Comparison of ENCODE assay signal across 16 cellular contexts in genomic region chr1:83086986-83087512, GRCh38.
DNase-seq lines count a peak whose midpoint lies in the region; ATAC-seq and TF ChIP-seq lines count a peak whose summit lies in the region.
"Had no signal": no experiment of that assay in that cellular context is flagged by ENCODE, and none has a peak within 500 bp of the region (broad histone marks: within the 10 kb centered on the region; RNA-seq: fewer than 3 reads in every experiment).

No MANE protein-coding gene starts in this region.

- H3F3A ChIP-seq in PC-3 (ENCODE audit: low read length, unreplicated experiment), result no peaks in the 10 kb centered on the region

- POLR2A ChIA-PET in PC-3 (lab: Charles Lee; ENCODE audit: unreplicated experiment), result no interaction called here

- H3K9me3 ChIP-seq in PC-3 (ENCODE audit: low read length) (no peaks in the 10 kb centered on the region), psoas muscle (no peaks in the 10 kb centered on the region), BE2C (no peaks in the 10 kb centered on the region)
- H3K9me3 ChIP-seq: Caco-2 had no signal

- H3K4me3 ChIP-seq in PC-3 (ENCODE audit: low read length), result no peak overlapping the region
- H3K4me3 ChIP-seq in psoas muscle, result no peak overlapping the region
- H3K4me3 ChIP-seq in BE2C (ENCODE audit: low read depth, low read length), result no peak overlapping the region
- H3K4me3 ChIP-seq: GM23338 had no signal

- no peaks in the 10 kb centered on the region for H3K9me3 Mint-ChIP-seq in endothelial cell (ENCODE audit: unreplicated experiment)
- H3K9me3 Mint-ChIP-seq: GM23338 had no signal

- no peak for TF ChIP-seq CTCF in 22Rv1 (IDR thresholded peaks at IDR 0.05)
- TF ChIP-seq CTCF in PC-3 (conservative IDR thresholded peaks at IDR 0.05; ENCODE audit: low read depth, low read length), result no peak
- no peak for TF ChIP-seq CTCF in endothelial cell (IDR thresholded peaks at IDR 0.05; ENCODE audit: unreplicated experiment)
- TF ChIP-seq CTCF in psoas muscle (IDR thresholded peaks at IDR 0.05), result no peak
- TF ChIP-seq CTCF in BE2C (IDR thresholded peaks at IDR 0.05; ENCODE audit: low read depth, low read length), result no peak

- H3K9ac ChIP-seq in PC-3 (ENCODE audit: low read length), result no peak overlapping the region

- H3K27me3 ChIP-seq in PC-3 (ENCODE audit: low read length), result no peaks in the 10 kb centered on the region
- H3K27me3 ChIP-seq in psoas muscle (ENCODE audit: insufficient read depth in 3 of 3, low read length in 2 of 3), result no peaks in the 10 kb centered on the region
- no peaks in the 10 kb centered on the region for H3K27me3 ChIP-seq in BE2C

- no peak overlapping the region for H2AFZ ChIP-seq in PC-3 (ENCODE audit: low read length)
- H2AFZ ChIP-seq: GM23338 had no signal

- H3K79me2 ChIP-seq in PC-3 (ENCODE audit: low read length), result no peaks in the 10 kb centered on the region

- 0 out of 2 replicates have a peak overlapping the region, but pooled peaks have one; percentile 23 for H3K4me2 ChIP-seq in PC-3 (ENCODE audit: low read length)
- H3K4me2 ChIP-seq: GM23338 had no signal

- H3K36me3 Mint-ChIP-seq in endothelial cell (ENCODE audit: low read depth, unreplicated experiment), result no peaks in the 10 kb centered on the region
- H3K36me3 Mint-ChIP-seq: CD14-positive monocyte; CD8-positive, alpha-beta memory T cell had no signal

- H3K4me3 Mint-ChIP-seq in endothelial cell (ENCODE audit: unreplicated experiment), result no peak overlapping the region
- H3K4me3 Mint-ChIP-seq: B cell; CD14-positive monocyte; CD8-positive, alpha-beta memory T cell; GM23338 had no signal

- peaks cover 14% of the 10 kb centered on the region for H3K4me1 Mint-ChIP-seq in endothelial cell (ENCODE audit: unreplicated experiment)
- H3K4me1 Mint-ChIP-seq: B cell; CD14-positive monocyte; CD8-positive, alpha-beta memory T cell had no signal

- BruUV-seq in PC-3 (replicated peaks; lab: Mats Ljungman, UMichigan), result no TSS peak

- CTCF ChIA-PET in PC-3 (lab: Charles Lee), result no interaction called here

- H4K20me1 ChIP-seq in PC-3 (ENCODE audit: low read length), result no peaks in the 10 kb centered on the region

- no peak for DNase-seq in PC-3
- no peak for DNase-seq in endothelial cell (ENCODE audit: low spot score)
- no peak for DNase-seq in psoas muscle
- no peak for DNase-seq in activated CD4-positive, alpha-beta T cell treated with anti-CD3 and anti-CD28 coated beads for 1 hour
- DNase-seq in BE2C, result no peak
- no peak for DNase-seq in DMS114 treated with DMSO at 0.1 percent for 48 hours (lab: John Stamatoyannopoulos, UW; ENCODE audit: unreplicated experiment)
- DNase-seq: ACHN; Caco-2; CD8-positive, alpha-beta memory T cell; GF-D8; H7; IMR-90 had no signal

- no peaks in the 10 kb centered on the region for H3K9me2 ChIP-seq in PC-3 (replicated peaks; ENCODE audit: low read length)

- H3K27me3 Mint-ChIP-seq in endothelial cell (ENCODE audit: unreplicated experiment), result no peaks in the 10 kb centered on the region
- H3K27me3 Mint-ChIP-seq: B cell; CD8-positive, alpha-beta memory T cell had no signal

- intact Hi-C loops in PC-3 (cut with micrococcal nuclease), result no loop called here
- intact Hi-C loops in psoas muscle (cut with DNase I), result no loop called here

- H3K4me1 ChIP-seq in PC-3 (ENCODE audit: insufficient read depth, low read length) (peaks cover 7% of the 10 kb centered on the region), psoas muscle (peaks cover 15% of the 10 kb centered on the region), BE2C (no peaks in the 10 kb centered on the region)
- H3K4me1 ChIP-seq: Caco-2 had no signal

- H3K27ac ChIP-seq in 22Rv1 (peak overlapping the region; percentile 50; the same call in 1 of the 2 replicates), PC-3 (ENCODE audit: low read length) (no peak overlapping the region), psoas muscle (no peak overlapping the region)

- H3K27ac Mint-ChIP-seq in endothelial cell (ENCODE audit: unreplicated experiment), result peak overlapping the region; percentile 96
- H3K27ac Mint-ChIP-seq: B cell; CD14-positive monocyte; CD8-positive, alpha-beta memory T cell; GM23338 had no signal

- H3K36me3 ChIP-seq in PC-3 (ENCODE audit: low read depth, low read length) (no peaks in the 10 kb centered on the region), psoas muscle (ENCODE audit: insufficient read depth in 1 of 2, low read depth in 1 of 2) (no peaks in the 10 kb centered on the region), BE2C (no peaks in the 10 kb centered on the region)

- ATAC-seq in PC-3 (no peak), psoas muscle (peak in 3 of 4 donors; percentile 47 to 68 (median 57))
- ATAC-seq: GM23338 had no signal

- WGBS in psoas muscle, 3 donors, result 44 to 66% (median 53%) methylated on average over 6 of the region's 6 CpGs
